ENCODE assay signal across 28 cellular contexts in genomic region chr3:35641920-35642532, GRCh38. TPM values are rescaled to one million over a fixed set of nuclear protein-coding genes. Genes with fewer than 3 reads are reported as not detected.
A peak's percentile ranks its signal among the peaks of the same experiment; 100 is the strongest.
DNase-seq lines count a peak whose midpoint lies in the region; ATAC-seq, FAIRE-seq and TF ChIP-seq lines count a peak whose summit lies in the region.
"Had no signal": no experiment of that assay in that cellular context is flagged by ENCODE, and none has a peak within 500 bp of the region (broad histone marks: within the 10 kb centered on the region; RNA-seq: fewer than 3 reads in every experiment).

No MANE protein-coding gene starts in this region.

- peak overlapping the region in 8 of 11 experiments; percentile 53 to 85 (median 80); a peak in 16 of 22 replicates for H3K9ac ChIP-seq in BLaER1 treated with 17β-estradiol and CSF1 and Interleukin-3, amounts not matched to agents 10 nM and 100 nM
- H3K9ac ChIP-seq in GM12878 (ENCODE audit: control insufficient read depth, insufficient read depth, low read length) (no peak overlapping the region), neural cell (ENCODE audit: low read length) (peak overlapping the region; percentile 73)

- ATAC-seq in GM21576 (IDR thresholded peaks at IDR 0.05; ENCODE audit: unreplicated experiment) (peak; percentile 57), GM12878 (no peak), HG02642 (IDR thresholded peaks at IDR 0.05; ENCODE audit: poor library complexity, unreplicated experiment) (no peak), GM18498 (IDR thresholded peaks at IDR 0.05; ENCODE audit: unreplicated experiment) (no peak)
- ATAC-seq: activated T-helper 17 cell treated with anti-CD3 and anti-CD28 coated beads, Interleukin-2, amount 50 U/mL, for 72 hours; CD8-positive, alpha-beta T cell; gastroesophageal sphincter; left colon had no signal

- no peaks in the 10 kb centered on the region for H3K9me2 ChIP-seq in neural cell (ENCODE audit: insufficient read depth, low read length)

- POLR2A ChIA-PET in GM12878 (lab: Charles Lee) = no interaction called here

- no peaks in the 10 kb centered on the region for H3K79me2 ChIP-seq in GM12878 (ENCODE audit: control insufficient read depth, insufficient read depth, low read length)
- H3K79me2 ChIP-seq in neural cell (replicated peaks; ENCODE audit: insufficient read depth, low read length) = peaks cover 31% of the 10 kb centered on the region

- peaks cover 0 to 7% (median 0%) of the 10 kb centered on the region in 11 experiments; a peak in 4 of 22 replicates for H3K9me3 ChIP-seq in BLaER1 treated with 17β-estradiol and CSF1 and Interleukin-3, amounts not matched to agents 10 nM and 100 nM (replicated peaks in 1 of 11)
- no peaks in the 10 kb centered on the region for H3K9me3 ChIP-seq in GM12878 (replicated peaks; ENCODE audit: control insufficient read depth, insufficient read depth, low read length)
- H3K9me3 ChIP-seq in neural cell (ENCODE audit: low read length) = no peaks in the 10 kb centered on the region
- H3K9me3 ChIP-seq in HAP-1 = no peaks in the 10 kb centered on the region
- H3K9me3 ChIP-seq: gastroesophageal sphincter had no signal

- in situ Hi-C loops in GM12878 (cut with MboI) (no loop called here), HAP-1 (cut with MboI; ENCODE audit: low sequenced_read_pairs) (no loop called here)

- H3K4me1 ChIP-seq in BLaER1 treated with 17β-estradiol and CSF1 and Interleukin-3, amounts not matched to agents 10 nM and 100 nM = peaks cover 19 to 44% (median 29%) of the 10 kb centered on the region in 10 experiments; a peak in 19 of 20 replicates
- H3K4me1 ChIP-seq in GM12878 (ENCODE audit: control insufficient read depth, insufficient read depth, low read length) (no peaks in the 10 kb centered on the region; the same call in 1 of the 2 replicates), HAP-1 (no peaks in the 10 kb centered on the region)

- peaks cover 73 to 96% (median 82%) of the 10 kb centered on the region in 11 experiments for H3K27me3 ChIP-seq in BLaER1 treated with 17β-estradiol and CSF1 and Interleukin-3, amounts not matched to agents 10 nM and 100 nM
- H3K27me3 ChIP-seq in GM12878 (replicated peaks in 1 of 2; ENCODE audit: control insufficient read depth in 2 of 2, insufficient read depth in 2 of 2, low read length in 1 of 2) (peaks cover 5 to 18% of the 10 kb centered on the region in 2 experiments), neural cell (ENCODE audit: insufficient read depth, low read depth, low read length) (peaks cover 11% of the 10 kb centered on the region), HAP-1 (ENCODE audit: low read depth) (peaks cover 21% of the 10 kb centered on the region)

- intact Hi-C loops in GM12878 (cut with micrococcal nuclease; ENCODE audit: unreplicated experiment) = no loop called here

- WGBS in GM12878 (ENCODE audit: insufficient coverage, insufficient replicate concordance, low lambda C conversion rate, missing lambda C conversion rate) = 34% methylated on average over 4 of the region's 4 CpGs

- DNase-seq in GM12878 (ENCODE audit: low read depth, low spot score) (no peak), iPS-NIHi11 (ENCODE audit: low spot score) (no peak), HAP-1 (ENCODE audit: low spot score in 2 of 2) (no peak)
- DNase-seq: activated CD4-positive, alpha-beta T cell treated with anti-CD3 and anti-CD28 coated beads for 48 hours; activated naive CD8-positive, alpha-beta T cell treated with anti-CD3 and anti-CD28 coated beads, Interleukin-2, amount 10 ng/mL, durations not matched to agents 7 days and 5 days; CD8-positive, alpha-beta T cell; erythroblast; IMR-90; left colon; NCI-H1930; NK-92 treated with Interleukin-12 subunit alpha and Interleukin-12 subunit beta, amount 100 ng/mL, for 24 hours; stimulated activated CD4-positive, alpha-beta T cell treated with anti-CD3 and anti-CD28 coated beads, Interleukin-12 subunit alpha, Interleukin-12 subunit beta, amount 100 ng/mL, for 4 hours; stimulated activated CD8-positive, alpha-beta memory T cell treated with anti-CD3 and anti-CD28 coated beads, Interleukin-4, amount 100 ng/mL, for 48 hours; SW 1271 had no signal

- peak overlapping the region in 8 of 11 experiments; percentile 16 to 82 (median 70); a peak in 13 of 22 replicates for H3K27ac ChIP-seq in BLaER1 treated with 17β-estradiol and CSF1 and Interleukin-3, amounts not matched to agents 10 nM and 100 nM
- H3K27ac ChIP-seq in GM12878 (ENCODE audit: control insufficient read depth, insufficient read depth) (no peak overlapping the region), neural cell (ENCODE audit: low read length) (peak overlapping the region; percentile 52)
- H3K27ac ChIP-seq: gastroesophageal sphincter, RWPE1 had no signal

- TF ChIP-seq RAD21 in GM12878 (IDR thresholded peaks at IDR 0.05; ENCODE audit: insufficient read depth, low read depth, low read length) (no peak), neural cell (conservative IDR thresholded peaks at IDR 0.05) (no peak)

- SMC1A ChIA-PET in GM12878 (lab: Charles Lee; ENCODE audit: uncharacterized antibody, unreplicated experiment) = no interaction called here

- TF ChIP-seq CTCF in GM12878 (IDR thresholded peaks at IDR 0.05 in 2 of 3, conservative IDR thresholded peaks at IDR 0.05 in 1 of 3; ENCODE audit: control insufficient read depth in 2 of 3, extremely low read depth in 1 of 3, insufficient read depth in 1 of 3, low read depth in 3 of 3, low read length in 3 of 3) (no peak), neural cell (IDR thresholded peaks at IDR 0.05; ENCODE audit: poor library complexity, severe bottlenecking) (no peak)

- FAIRE-seq in GM12878 (lab: Jason Lieb, UNC) = peak; percentile 23
- FAIRE-seq: H54, TTC549 had no signal

- no peaks in the 10 kb centered on the region for H3F3A ChIP-seq in neural cell (ENCODE audit: insufficient read depth, low read length, poor library complexity, severe bottlenecking)

- peak overlapping the region in 8 of 10 experiments; percentile 12 to 77 (median 68); a peak in 15 of 20 replicates for H3K4me3 ChIP-seq in BLaER1 treated with 17β-estradiol and CSF1 and Interleukin-3, amounts not matched to agents 10 nM and 100 nM
- H3K4me3 ChIP-seq in GM12878 = no peak overlapping the region
- H3K4me3 ChIP-seq in neural cell (ENCODE audit: low read length) = peak overlapping the region; percentile 72
- H3K4me3 ChIP-seq in HAP-1 = no peak overlapping the region
- H3K4me3 ChIP-seq: gastroesophageal sphincter had no signal

- no peak for TF ChIP-seq POLR2A in GM12878 (IDR thresholded peaks at IDR 0.05; ENCODE audit: low read depth, low read length)

- RAD21 ChIA-PET in GM12878 (lab: Charles Lee; ENCODE audit: unreplicated experiment) = no interaction called here

- H3K4me2 ChIP-seq in BLaER1 treated with 17β-estradiol and CSF1 and Interleukin-3, amounts not matched to agents 10 nM and 100 nM = peak overlapping the region; percentile 61 to 96 (median 85)
- H3K4me2 ChIP-seq in GM12878 (ENCODE audit: control insufficient read depth, insufficient read depth) (no peak overlapping the region), neural cell (ENCODE audit: low read length) (peak overlapping the region; percentile 54)

- CTCF ChIA-PET in GM12878 (lab: Yijun Ruan, JAX) = no interaction called here

- H2AFZ ChIP-seq in GM12878 (ENCODE audit: control insufficient read depth, low read depth, low read length) (no peak overlapping the region), neural cell (ENCODE audit: low read depth, low read length) (peak overlapping the region; percentile 18)

- no peak for TF ChIP-seq EP300 in GM12878 (IDR thresholded peaks at IDR 0.05; ENCODE audit: borderline replicate concordance in 1 of 2, control insufficient read depth in 1 of 2, low read depth in 2 of 2, low read length in 2 of 2)
- no peak for TF ChIP-seq EP300 in neural cell (conservative IDR thresholded peaks at IDR 0.05; ENCODE audit: poor library complexity, severe bottlenecking)

- BruUV-seq in GM12878 (replicated peaks; lab: Mats Ljungman, UMichigan) = no TSS peak

- H3K36me3 ChIP-seq in BLaER1 treated with 17β-estradiol and CSF1 and Interleukin-3, amounts not matched to agents 10 nM and 100 nM = no peaks in the 10 kb centered on the region
- no peaks in the 10 kb centered on the region for H3K36me3 ChIP-seq in GM12878 (ENCODE audit: control insufficient read depth in 2 of 2, insufficient read depth in 2 of 2, low read length in 1 of 2)
- no peaks in the 10 kb centered on the region for H3K36me3 ChIP-seq in neural cell (ENCODE audit: insufficient read depth, low read length)
- H3K36me3 ChIP-seq in HAP-1 (replicated peaks) = no peaks in the 10 kb centered on the region
- H3K36me3 ChIP-seq: gastroesophageal sphincter had no signal

- H4K20me1 ChIP-seq in BLaER1 treated with 17β-estradiol and CSF1 and Interleukin-3, amounts not matched to agents 10 nM and 100 nM = peaks cover 0 to 15% (median 0%) of the 10 kb centered on the region in 11 experiments; a peak in 3 of 22 replicates
- H4K20me1 ChIP-seq in GM12878 (ENCODE audit: control insufficient read depth, insufficient read depth) (no peaks in the 10 kb centered on the region), neural cell (ENCODE audit: insufficient read depth) (no peaks in the 10 kb centered on the region)

TF ChIP-seq in GM12878, 131 proteins besides CTCF, POLR2A, EP300 and RAD21 (continues in another document):
- no peak for TF ChIP-seq FOXK2 (IDR thresholded peaks at IDR 0.05)

RNA-seq across cellular contexts. Expression of gene ARPP21, which starts 2.7 kb away (rescaled TPM):
- not detected in 2 replicates for total RNA-seq in GM12878 (2013; cell fraction: nucleolus; rRNA removed)
- total RNA-seq in GM12878 (2014; rRNA removed) (not detected in 2 replicates), GM12878 (2014; rRNA removed; fragmentation: Illumina TruSeq; extraction: Trizol) (not detected in 2 replicates), GM12878 (2021) (not detected in 2 replicates)
- not detected for polyA plus RNA-seq in GM12878 (2011; ENCODE audit: low read depth)
- polyA plus RNA-seq in GM12878 (2011; rRNA removed) (not detected in 2 replicates), GM12878 (2014; fragmentation: Illumina TruSeq; extraction: Trizol) (not detected in 2 replicates), GM12878 (2014; fragmentation: Nextera tagmentation; extraction: Ambion mirVana) (not detected), GM12878 (2014; rRNA removed) (not detected in 2 replicates), GM12878 (2016; fragmentation: Nextera tagmentation; extraction: Ambion mirVana) (not detected), neural cell (8.3 and 12.8 TPM in 2 replicates)
- polyA plus RNA-seq in GM12878 (2011; cell fraction: cytosol; rRNA removed) = not detected in 2 replicates
- not detected in 2 replicates for polyA plus RNA-seq in GM12878 (2011; cell fraction: nucleus; rRNA removed)
- not detected in 2 replicates for polyA plus RNA-seq in GM12878 (2012)
- polyA minus RNA-seq in GM12878 (2011; rRNA and poly(A)+ RNA removed) = not detected in 2 replicates
- not detected in 2 replicates for polyA minus RNA-seq in GM12878 (2011; cell fraction: cytosol; rRNA and poly(A)+ RNA removed)
- not detected in 2 replicates for polyA minus RNA-seq in GM12878 (2011; cell fraction: nucleus; rRNA and poly(A)+ RNA removed)
- polyA minus RNA-seq in neural cell = 36.5 and 45.4 TPM in 2 replicates
- total RNA-seq: activated naive CD8-positive, alpha-beta T cell treated with anti-CD3 and anti-CD28 coated beads, Interleukin-2, amount 10 ng/mL, durations not matched to agents 7 days and 5 days; activated T-helper 17 cell treated with anti-CD3 and anti-CD28 coated beads, Interleukin-2, amount 50 U/mL, for 72 hours; CD8-positive, alpha-beta T cell; Daoy; IMR-90; NCI-H460; subcutaneous adipose tissue had no signal
- polyA plus RNA-seq: AG04450, IMR-90 had no signal

Comparison
In these comparisons a context has a peak if more than half of its experiments do, and no peak if none do; other contexts are left out.
1. H3K4me3 ChIP-seq: peak in BLaER1 treated with 17β-estradiol and CSF1 and Interleukin-3, amounts not matched to agents 10 nM and 100 nM (8 of 10) and neural cell (single experiment); none in GM12878 (single experiment) and HAP-1 (single experiment).